Comparison of ENCODE assay signal across 11 cellular contexts in the genomic region with DNA sequence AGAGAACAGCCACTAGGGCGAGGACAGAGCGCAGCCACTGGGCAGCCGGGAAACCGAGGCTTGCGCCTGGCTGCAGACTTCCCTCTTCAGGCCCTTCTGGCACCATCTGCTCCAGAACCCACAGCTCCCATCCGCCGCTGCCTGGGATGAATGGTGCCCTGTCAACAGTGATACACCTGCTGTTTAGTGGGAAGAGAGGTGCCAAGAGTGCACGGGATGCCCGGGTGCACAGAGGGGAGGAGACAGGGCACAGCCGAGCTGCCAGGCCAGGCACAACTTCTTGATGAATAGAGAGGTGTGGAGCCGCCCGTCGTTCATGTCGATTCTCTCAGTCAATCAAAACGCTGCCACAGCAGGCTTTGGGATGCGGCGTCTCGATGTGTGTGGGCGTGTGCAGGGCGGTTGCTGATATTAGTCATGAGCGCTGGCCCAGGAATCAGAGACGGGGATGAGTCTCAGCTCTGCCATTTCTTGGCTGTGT. TPM values are rescaled to one million over a fixed set of nuclear protein-coding genes. Genes with fewer than 3 reads are reported as not detected.
DNase-seq lines count a peak whose midpoint lies in the region; ATAC-seq, FAIRE-seq and TF ChIP-seq lines count a peak whose summit lies in the region.
"Had no signal": no experiment of that assay in that cellular context is flagged by ENCODE, and none has a peak within 500 bp of the region (broad histone marks: within the 10 kb centered on the region; RNA-seq: fewer than 3 reads in every experiment).

No MANE protein-coding gene starts in this region.

- peak; percentile 53 for ATAC-seq in RWPE2 (ENCODE audit: low read depth)
- ATAC-seq in HG03045 (IDR thresholded peaks at IDR 0.05; ENCODE audit: unreplicated experiment), result no peak

- no peak overlapping the region for H3K9ac ChIP-seq in kidney (ENCODE audit: low read length in 2 of 2)
- H3K9ac ChIP-seq: neural progenitor cell had no signal

- no peaks in the 10 kb centered on the region for H3K4me1 ChIP-seq in RWPE2 (ENCODE audit: insufficient read depth, poor library complexity, severe bottlenecking)
- no peaks in the 10 kb centered on the region for H3K4me1 ChIP-seq in kidney (ENCODE audit: control insufficient read depth in 1 of 2, insufficient read depth in 1 of 2, low read depth in 1 of 2, low read length in 2 of 2)
- H3K4me1 ChIP-seq in ascending aorta, result no peaks in the 10 kb centered on the region

- TF ChIP-seq CTCF in RWPE2 (IDR thresholded peaks at IDR 0.05; ENCODE audit: poor library complexity, severe bottlenecking) (no peak), kidney (IDR thresholded peaks at IDR 0.05; ENCODE audit: borderline replicate concordance, extremely low read depth, insufficient read depth) (no peak), ascending aorta (IDR thresholded peaks at IDR 0.05) (no peak)

- H3K4me3 ChIP-seq in RWPE2 (ENCODE audit: severe bottlenecking) (no peak overlapping the region), kidney (ENCODE audit: low read length in 2 of 2) (no peak overlapping the region), ascending aorta (no peak overlapping the region)
- H3K4me3 ChIP-seq: neural progenitor cell had no signal

- no peaks in the 10 kb centered on the region for H3K27me3 ChIP-seq in RWPE2 (ENCODE audit: insufficient read depth, poor library complexity, severe bottlenecking)
- H3K27me3 ChIP-seq in ascending aorta, result no peaks in the 10 kb centered on the region
- H3K27me3 ChIP-seq: neural progenitor cell had no signal

- no peaks in the 10 kb centered on the region for H3K36me3 ChIP-seq in RWPE2 (ENCODE audit: low read depth)
- H3K36me3 ChIP-seq in kidney (ENCODE audit: control insufficient read depth in 1 of 2, insufficient read depth in 2 of 2, low read length in 2 of 2), result no peaks in the 10 kb centered on the region
- H3K36me3 ChIP-seq in ascending aorta, result no peaks in the 10 kb centered on the region
- H3K36me3 ChIP-seq: neural progenitor cell had no signal

- no peak for FAIRE-seq in kidney (lab: Jason Lieb, UNC)

- intact Hi-C loops in kidney (cut with DNase I) (no loop called here), ascending aorta (cut with DNase I) (no loop called here)

- H3K27ac ChIP-seq in RWPE2 (ENCODE audit: poor library complexity, severe bottlenecking) (no peak overlapping the region), kidney (ENCODE audit: low read depth in 2 of 2, low read length in 2 of 2) (no peak overlapping the region), ascending aorta (no peak overlapping the region)

- H3K9me3 ChIP-seq in RWPE2 (ENCODE audit: severe bottlenecking), result no peaks in the 10 kb centered on the region
- H3K9me3 ChIP-seq in kidney (ENCODE audit: control insufficient read depth in 1 of 2, low read length in 2 of 2), result no peaks in the 10 kb centered on the region
- no peaks in the 10 kb centered on the region for H3K9me3 ChIP-seq in ascending aorta

- DNase-seq in DMS153 (lab: John Stamatoyannopoulos, UW), result peak; percentile 73
- peak; percentile 68 for DNase-seq in NCI-H1092 treated with DMSO at 0.1 percent for 48 hours (lab: John Stamatoyannopoulos, UW)
- DNase-seq in RWPE2 (ENCODE audit: low spot score), result no peak
- DNase-seq in kidney, result peak; percentile 47
- no peak for DNase-seq in ascending aorta (ENCODE audit: low spot score in 2 of 2)
- DNase-seq in AG08396 (ENCODE audit: low spot score), result no peak
- DNase-seq in inferior parietal cortex (ENCODE audit: extremely low spot score), result no peak
- DNase-seq: CD4-positive, alpha-beta memory T cell; immature natural killer cell had no signal

RNA-seq across cellular contexts. Expression of a gene that starts 39.5 kb away (rescaled TPM):
- 5.5 TPM for total RNA-seq in kidney
- polyA plus RNA-seq in kidney (ENCODE audit: insufficient read depth, low read depth, low replicate concordance), result 3.6 TPM
- total RNA-seq in ascending aorta, result not detected

Comparison
In these comparisons a context has a peak if more than half of its experiments do, and no peak if none do; other contexts are left out.
1. DNase-seq: peak in DMS153 (single experiment), NCI-H1092 treated with DMSO at 0.1 percent for 48 hours (single experiment) and kidney (single experiment); none in RWPE2 (single experiment), ascending aorta (0 of 2), AG08396 (single experiment) and inferior parietal cortex (single experiment).